Comparison of ENCODE assay signal across 1 cellular context in genomic region chr1:227399152-227399730, GRCh38.
A peak's percentile ranks its signal among the peaks of the same experiment; 100 is the strongest.
TF ChIP-seq lines count a peak whose summit lies in the region.

No MANE protein-coding gene starts in this region.

TF ChIP-seq in K562, 482 proteins besides CTCF, POLR2A, EP300 and RAD21 (continued from another document):
- TF ChIP-seq PBX2 (CRISPR knock-in tag; IDR thresholded peaks at IDR 0.05; ENCODE audit: low read depth) (no peak), PBX2 (tag; conservative IDR thresholded peaks at IDR 0.05; ENCODE audit: low read depth) (peak; percentile 62), ZKSCAN8 (CRISPR knock-in tag; IDR thresholded peaks at IDR 0.05) (no peak), CBX5 (IDR thresholded peaks at IDR 0.05; ENCODE audit: borderline replicate concordance, low read depth) (no peak), ZNF277 (CRISPR knock-in tag; IDR thresholded peaks at IDR 0.05; ENCODE audit: borderline replicate concordance) (no peak), DPF2 (IDR thresholded peaks at IDR 0.05) (0 out of 2 replicates have a peak, but pooled peaks have one; percentile 20), MLLT1 (IDR thresholded peaks at IDR 0.05) (0 out of 4 replicates have a peak, but pooled peaks of 1 of the 2 experiments have one; percentile 22), CTBP1 (IDR thresholded peaks at IDR 0.05; ENCODE audit: borderline replicate concordance) (no peak)
- TF ChIP-seq, protein P1, sequence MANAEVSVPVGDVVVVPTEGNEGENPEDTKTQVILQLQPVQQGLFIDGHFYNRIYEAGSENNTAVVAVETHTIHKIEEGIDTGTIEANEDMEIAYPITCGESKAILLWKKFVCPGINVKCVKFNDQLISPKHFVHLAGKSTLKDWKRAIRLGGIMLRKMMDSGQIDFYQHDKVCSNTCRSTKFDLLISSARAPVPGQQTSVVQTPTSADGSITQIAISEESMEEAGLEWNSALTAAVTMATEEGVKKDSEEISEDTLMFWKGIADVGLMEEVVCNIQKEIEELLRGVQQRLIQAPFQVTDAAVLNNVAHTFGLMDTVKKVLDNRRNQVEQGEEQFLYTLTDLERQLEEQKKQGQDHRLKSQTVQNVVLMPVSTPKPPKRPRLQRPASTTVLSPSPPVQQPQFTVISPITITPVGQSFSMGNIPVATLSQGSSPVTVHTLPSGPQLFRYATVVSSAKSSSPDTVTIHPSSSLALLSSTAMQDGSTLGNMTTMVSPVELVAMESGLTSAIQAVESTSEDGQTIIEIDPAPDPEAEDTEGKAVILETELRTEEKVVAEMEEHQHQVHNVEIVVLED (CRISPR knock-in tag; IDR thresholded peaks at IDR 0.05) = no peak
